ENCODE assay signal across 8 cellular contexts in genomic region chrX:123731258-123731986, GRCh38. TPM values are rescaled to one million over a fixed set of nuclear protein-coding genes. Genes with fewer than 3 reads are reported as not detected.
DNase-seq lines count a peak whose midpoint lies in the region; ATAC-seq and TF ChIP-seq lines count a peak whose summit lies in the region.

No MANE protein-coding gene starts in this region.

- DNase-seq in DMS 273 (lab: John Stamatoyannopoulos, UW; ENCODE audit: unreplicated experiment), result peak; percentile 62
- no peak for DNase-seq in DMS 273 treated with DMSO at 0.1 percent for 48 hours (lab: John Stamatoyannopoulos, UW)
- DNase-seq in Peyer's patch, result peak in 1 of 3 donors; percentile 40
- peak; percentile 23 for DNase-seq in colonic mucosa
- DNase-seq in aorta, result no peak
- DNase-seq in NAMALWA (ENCODE audit: low spot score), result no peak

- 7 to 27% methylated on average over 16 of the region's 16 CpGs for WGBS in aorta, 2 donors

- TF ChIP-seq CTCF in Peyer's patch (IDR thresholded peaks at IDR 0.05), result no peak
- no peak for TF ChIP-seq CTCF in colonic mucosa (IDR thresholded peaks at IDR 0.05)

- H3K9ac ChIP-seq in colonic mucosa (ENCODE audit: low read depth in 2 of 2, low read length in 2 of 2) (peak overlapping the region; percentile 83 to 84), mucosa of stomach (ENCODE audit: low read length) (peak overlapping the region; percentile 84)

- H3K4me1 ChIP-seq in Peyer's patch, result no peaks in the 10 kb centered on the region
- no peaks in the 10 kb centered on the region for H3K4me1 ChIP-seq in colonic mucosa
- no peaks in the 10 kb centered on the region for H3K4me1 ChIP-seq in mucosa of stomach (ENCODE audit: control insufficient read depth, insufficient read depth, low read length)
- no peaks in the 10 kb centered on the region for H3K4me1 ChIP-seq in aorta (ENCODE audit: control insufficient read depth in 1 of 2, insufficient read depth in 2 of 2, low read length in 2 of 2)

- ATAC-seq in aorta (ENCODE audit: low FRiP score) (no peak), HG03097 (IDR thresholded peaks at IDR 0.05; ENCODE audit: low FRiP score, unreplicated experiment) (no peak)

- H3K36me3 ChIP-seq in Peyer's patch (no peaks in the 10 kb centered on the region), colonic mucosa (no peaks in the 10 kb centered on the region), mucosa of stomach (ENCODE audit: control insufficient read depth, insufficient read depth, low read length) (no peaks in the 10 kb centered on the region), aorta (ENCODE audit: control insufficient read depth in 1 of 2, insufficient read depth in 2 of 2, low read length in 1 of 2) (no peaks in the 10 kb centered on the region)

- H3K27ac ChIP-seq in Peyer's patch, result peak overlapping the region in 3 of 4 donors; percentile 72 to 88 (median 83)
- peak overlapping the region; percentile 69 for H3K27ac ChIP-seq in colonic mucosa
- H3K27ac ChIP-seq in aorta (ENCODE audit: low read depth in 1 of 2, low read length in 2 of 2), result no peak overlapping the region

- no peaks in the 10 kb centered on the region for H3K9me3 ChIP-seq in Peyer's patch
- no peaks in the 10 kb centered on the region for H3K9me3 ChIP-seq in colonic mucosa
- H3K9me3 ChIP-seq in mucosa of stomach (ENCODE audit: control insufficient read depth, low read length), result no peaks in the 10 kb centered on the region
- H3K9me3 ChIP-seq in aorta (ENCODE audit: control insufficient read depth, low read length), result no peaks in the 10 kb centered on the region

- TF ChIP-seq POLR2A in Peyer's patch (IDR thresholded peaks at IDR 0.05), result no peak

- intact Hi-C loops in colonic mucosa (cut with DNase I), result no loop called here
- intact Hi-C loops in aorta (cut with DNase I), result no loop called here

- H3K27me3 ChIP-seq in Peyer's patch (no peaks in the 10 kb centered on the region), colonic mucosa (no peaks in the 10 kb centered on the region), mucosa of stomach (ENCODE audit: control insufficient read depth, insufficient read depth, low read length) (no peaks in the 10 kb centered on the region), aorta (ENCODE audit: control insufficient read depth in 1 of 2, insufficient read depth in 2 of 2, low read length in 1 of 2) (no peaks in the 10 kb centered on the region)

- H3K4me3 ChIP-seq in Peyer's patch, result peak overlapping the region; percentile 57 to 91 (median 74)
- peak overlapping the region; percentile 53 for H3K4me3 ChIP-seq in colonic mucosa
- H3K4me3 ChIP-seq in mucosa of stomach (ENCODE audit: low read length), result peak overlapping the region; percentile 46
- H3K4me3 ChIP-seq in aorta (ENCODE audit: low read length in 2 of 2), result peak overlapping the region; percentile 42 to 82

RNA-seq across cellular contexts. Expression of gene THOC2, which starts 1.4 kb away (rescaled TPM):
- 100 to 1,000 TPM; 111 to 154 (median 114) TPM for total RNA-seq in Peyer's patch
- total RNA-seq in colonic mucosa, result 10 to 100 TPM; 60.7 to 68.2 TPM
- 10 to 100 TPM; 69.8 to 90.7 TPM for total RNA-seq in aorta
- 10 to 100 TPM; 13.1 to 59.2 TPM for polyA plus RNA-seq in aorta

Comparison
In these comparisons a context has a peak if more than half of its experiments do, and no peak if none do; other contexts are left out.
1. DNase-seq: peak in DMS 273 (single experiment) and colonic mucosa (single experiment); none in DMS 273 treated with DMSO at 0.1 percent for 48 hours (single experiment), aorta (0 of 2) and NAMALWA (single experiment).
2. H3K27ac ChIP-seq: peak in Peyer's patch (3 of 4) and colonic mucosa (single experiment); none in aorta (0 of 2).
3. Peak in every context shown above with its lines, with median percentiles within 50 percentile points of each other: H3K4me3 ChIP-seq.